8 cellular contexts compared by ENCODE assay signal in genomic region chr2:105179469-105180372, GRCh38.
DNase-seq lines count a peak whose midpoint lies in the region; TF ChIP-seq lines count a peak whose summit lies in the region.

No MANE protein-coding gene starts in this region.

- H3K27me3 ChIP-seq in H7 (ENCODE audit: control insufficient read depth, insufficient read depth, low read length) (peaks cover 11% of the 10 kb centered on the region), osteoblast (ENCODE audit: insufficient read depth, low read length) (peaks cover 14% of the 10 kb centered on the region)

- no peak overlapping the region for H3K27ac Mint-ChIP-seq in glutamatergic neuron (ENCODE audit: unreplicated experiment)

- H3K9me3 Mint-ChIP-seq in glutamatergic neuron (ENCODE audit: unreplicated experiment), result peaks cover 1% of the 10 kb centered on the region

- peaks cover 6% of the 10 kb centered on the region for H3K4me1 Mint-ChIP-seq in glutamatergic neuron (ENCODE audit: low read depth, unreplicated experiment)

- H3K4me2 ChIP-seq in osteoblast (ENCODE audit: insufficient read depth, low read length), result no peak overlapping the region

- no peak overlapping the region for H2AFZ ChIP-seq in osteoblast (ENCODE audit: low read length)

- H3K4me1 ChIP-seq in osteoblast (ENCODE audit: insufficient read depth, low read length), result no peaks in the 10 kb centered on the region

- H3K36me3 Mint-ChIP-seq in glutamatergic neuron (ENCODE audit: unreplicated experiment), result no peaks in the 10 kb centered on the region

- TF ChIP-seq POLR2A in erythroblast (IDR thresholded peaks at IDR 0.05; ENCODE audit: low read length), result no peak

- no peaks in the 10 kb centered on the region for H4K20me1 ChIP-seq in osteoblast (ENCODE audit: insufficient read depth, low read length)

- H3K79me2 ChIP-seq in osteoblast (ENCODE audit: insufficient read depth, low read length), result no peaks in the 10 kb centered on the region

- peaks cover 2% of the 10 kb centered on the region for H3K27me3 Mint-ChIP-seq in glutamatergic neuron (ENCODE audit: unreplicated experiment)

- H3K4me3 ChIP-seq in AG10803 (ENCODE audit: low read length) (no peak overlapping the region), H7 (ENCODE audit: insufficient read depth, low read depth, low read length) (no peak overlapping the region), osteoblast (ENCODE audit: insufficient read depth, low read length) (no peak overlapping the region)

- no peak overlapping the region for H3K4me3 Mint-ChIP-seq in glutamatergic neuron (ENCODE audit: unreplicated experiment)

- H3K9me3 ChIP-seq in osteoblast (ENCODE audit: low read depth, low read length), result no peaks in the 10 kb centered on the region

- TF ChIP-seq CTCF in AG10803 (conservative IDR thresholded peaks at IDR 0.05; ENCODE audit: low read length) (peak; percentile 55), osteoblast (IDR thresholded peaks at IDR 0.05; ENCODE audit: extremely low read depth, low read depth, low read length) (peak; percentile 68), glutamatergic neuron (IDR thresholded peaks at IDR 0.05; ENCODE audit: partially characterized antibody, unreplicated experiment) (no peak)

- no peak overlapping the region for H3K27ac ChIP-seq in osteoblast (ENCODE audit: low read depth, low read length)

- DNase-seq in AG10803 (ENCODE audit: low read depth) (peak; percentile 59), H7 (peak; percentile 64), OCI-M1 (lab: John Stamatoyannopoulos, UW) (peak; percentile 92), erythroblast (lab: John Stamatoyannopoulos, UW) (peak; percentile 8 to 32), osteoblast (ENCODE audit: insufficient read length, low spot score, missing footprints) (peak; percentile 82), glutamatergic neuron (no peak)
- no peak for DNase-seq in activated CD8-positive, alpha-beta memory T cell treated with anti-CD3 and anti-CD28 coated beads, Interleukin-2, amount 50 U/mL, for 4 hours
- no peak for DNase-seq in activated naive CD4-positive, alpha-beta T cell treated with anti-CD3 and anti-CD28 coated beads, Interleukin-2, amount 50 U/mL, for 16 hours

- H3K36me3 ChIP-seq in H7 (replicated peaks; ENCODE audit: control insufficient read depth, insufficient read depth, low read length), result no peaks in the 10 kb centered on the region
- H3K36me3 ChIP-seq in osteoblast (ENCODE audit: insufficient read depth, low read length), result no peaks in the 10 kb centered on the region

Comparison
In these comparisons a context has a peak if more than half of its experiments do, and no peak if none do; other contexts are left out.
1. DNase-seq: peak in AG10803 (single experiment), H7 (single experiment), OCI-M1 (single experiment), erythroblast (2 of 2) and osteoblast (single experiment); none in activated CD8-positive, alpha-beta memory T cell treated with anti-CD3 and anti-CD28 coated beads, Interleukin-2, amount 50 U/mL, for 4 hours (single experiment), glutamatergic neuron (single experiment) and activated naive CD4-positive, alpha-beta T cell treated with anti-CD3 and anti-CD28 coated beads, Interleukin-2, amount 50 U/mL, for 16 hours (single experiment).